Comparison of ENCODE assay signal across 1 cellular context in genomic region chr6:35441642-35442041, GRCh38.
TF ChIP-seq lines count a peak whose summit lies in the region.

No MANE protein-coding gene starts in this region.

TF ChIP-seq in HEK293, 187 proteins besides CTCF, POLR2A, EP300 and RAD21 (continued from another document):
- no peak for TF ChIP-seq TSHZ1 (tag by site-specific recombination; IDR thresholded peaks at IDR 0.05; ENCODE audit: borderline replicate concordance)
- TF ChIP-seq ZNF184 (tag by site-specific recombination; IDR thresholded peaks at IDR 0.05), result no peak
- TF ChIP-seq ZBTB48 (tag by site-specific recombination; IDR thresholded peaks at IDR 0.05), result no peak
- TF ChIP-seq EGR2 (tag by site-specific recombination; IDR thresholded peaks at IDR 0.05; ENCODE audit: low read depth), result peak; percentile 41; the same call in 1 of the 2 replicates
TF ChIP-seq in HEK293: peak in this region for 2.
